In the genomic region with DNA sequence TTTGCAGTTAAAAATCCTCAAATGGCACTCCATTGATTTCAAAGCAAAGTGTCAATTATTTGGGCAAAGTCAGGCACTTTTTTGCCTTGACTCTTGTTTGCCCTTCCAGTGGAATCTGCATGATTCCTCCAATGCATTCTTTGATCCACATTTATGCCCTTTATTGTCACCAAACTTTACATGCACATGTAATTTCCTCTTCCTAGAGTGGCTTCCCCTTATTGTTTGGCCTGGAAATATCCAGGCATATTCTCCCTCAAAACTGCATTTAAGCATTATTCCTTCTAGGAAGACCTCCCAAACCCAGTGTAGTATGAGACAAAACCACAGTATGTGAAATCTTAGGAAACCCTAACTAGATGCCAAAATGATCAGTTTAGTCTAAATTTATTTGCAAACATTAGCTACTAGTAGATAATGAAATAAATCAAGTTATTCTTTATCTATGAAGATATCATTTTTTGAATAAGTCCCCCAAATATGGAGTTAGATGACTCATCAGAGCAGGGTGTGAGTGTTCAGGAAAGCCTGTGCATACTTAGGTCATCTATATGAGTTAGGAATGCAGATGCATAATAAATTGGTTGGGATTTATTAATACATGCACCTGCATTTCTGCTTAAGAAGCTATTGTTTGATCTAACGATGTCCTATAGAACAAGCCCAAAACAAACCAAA, we compare ENCODE assay signal across 22 cellular contexts.
DNase-seq lines count a peak whose midpoint lies in the region; ATAC-seq lines count a peak whose summit lies in the region.
"Had no signal": no experiment of that assay in that cellular context is flagged by ENCODE, and none has a peak within 500 bp of the region (broad histone marks: within the 10 kb centered on the region; RNA-seq: fewer than 3 reads in every experiment).

No MANE protein-coding gene starts in this region.

- ATAC-seq in GM18909 (IDR thresholded peaks at IDR 0.05; ENCODE audit: poor library complexity, unreplicated experiment) = no peak
- ATAC-seq in HG02763 (IDR thresholded peaks at IDR 0.05; ENCODE audit: unreplicated experiment) = no peak
- ATAC-seq: HepG2, K562 had no signal

- H3K27ac ChIP-seq in caudate nucleus (ENCODE audit: low read depth, low read length) = no peak overlapping the region

- DNase-seq in HCEC 1CT (peak; percentile 9), dermis microvascular lymphatic vessel endothelial cell (ENCODE audit: low read depth in 2 of 2) (peak; percentile 70 to 75), glomerular endothelial cell (ENCODE audit: extremely low read depth, low read depth, low spot score) (peak; percentile 78), caudate nucleus (lab: John Stamatoyannopoulos, UW) (no peak)
- DNase-seq in activated T-cell treated with anti-CD3 and anti-CD28 coated beads, Interleukin-2, amount 50 U/mL, for 1 hour = no peak
- DNase-seq: C1 segment of cervical spinal cord; CD4-positive, alpha-beta memory T cell; COR-L47; DMS79; Kasumi-1; MV-4-11; NCI-H1105; NCI-H1436 treated with DMSO at 0.1 percent for 48 hours; NCI-H187 treated with DMSO at 0.1 percent for 48 hours; NCI-H2107; NCI-H524; NCI-H774; SK-N-SH had no signal

Comparison
In these comparisons a context has a peak if more than half of its experiments do, and no peak if none do; other contexts are left out.
1. DNase-seq: peak in HCEC 1CT (single experiment), dermis microvascular lymphatic vessel endothelial cell (2 of 2) and glomerular endothelial cell (single experiment); none in caudate nucleus (0 of 61) and activated T-cell treated with anti-CD3 and anti-CD28 coated beads, Interleukin-2, amount 50 U/mL, for 1 hour (single experiment).